ENCODE assay signal across 19 cellular contexts in the genomic region with DNA sequence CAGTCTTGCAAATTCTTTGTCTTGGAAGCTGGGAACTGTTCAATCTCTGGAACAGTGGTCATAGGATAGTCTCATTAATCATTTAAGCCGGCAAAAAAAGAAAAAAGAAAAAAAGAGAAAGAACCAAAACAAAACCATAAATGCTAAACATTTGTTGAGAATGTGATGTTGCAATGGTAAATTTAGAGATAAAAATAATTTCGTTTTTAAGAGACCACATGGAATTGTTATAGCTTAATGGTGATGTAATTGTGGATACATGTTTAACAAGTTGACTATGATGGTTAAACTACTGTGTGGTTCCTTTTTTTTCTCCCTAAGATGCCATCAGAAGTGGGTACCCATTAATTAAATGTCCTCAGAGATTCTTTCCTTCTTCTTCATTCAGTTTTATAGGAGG.
DNase-seq lines count a peak whose midpoint lies in the region; ATAC-seq and TF ChIP-seq lines count a peak whose summit lies in the region.
"Had no signal": no experiment of that assay in that cellular context is flagged by ENCODE, and none has a peak within 500 bp of the region (broad histone marks: within the 10 kb centered on the region; RNA-seq: fewer than 3 reads in every experiment).

No MANE protein-coding gene starts in this region.

- no peaks in the 10 kb centered on the region for H3K27me3 ChIP-seq in right atrium auricular region
- no peaks in the 10 kb centered on the region for H3K27me3 ChIP-seq in adipocyte (replicated peaks; ENCODE audit: control insufficient read depth, insufficient read depth, low read length)
- no peaks in the 10 kb centered on the region for H3K27me3 ChIP-seq in uterus
- H3K27me3 ChIP-seq: SJSA1 had no signal

- DNase-seq in Right ventricle myocardium superior (no peak), right atrium auricular region (ENCODE audit: low spot score) (no peak), adipocyte (ENCODE audit: low read depth) (peak; percentile 45), fibroblast of villous mesenchyme (ENCODE audit: low read depth) (peak; percentile 79), uterus (no peak), retina (no peak)
- DNase-seq in activated naive CD8-positive, alpha-beta T cell treated with anti-CD3 and anti-CD28 coated beads for 36 hours: no peak
- DNase-seq: 8988T, COR-L47, KBM-7, NCI-H1436 treated with DMSO at 0.1 percent for 48 hours, NCI-H2029 treated with DMSO at 0.1 percent for 48 hours, NCI-H510A, NCI-H82, PC-9 had no signal

- no peak overlapping the region for H3K4me3 Mint-ChIP-seq in activated naive CD8-positive, alpha-beta T cell treated with anti-CD3 and anti-CD28 coated beads for 36 hours

- peaks cover 3% of the 10 kb centered on the region for H3K9me3 Mint-ChIP-seq in activated naive CD8-positive, alpha-beta T cell treated with anti-CD3 and anti-CD28 coated beads for 36 hours

- peaks cover 23% of the 10 kb centered on the region for H3K36me3 ChIP-seq in right atrium auricular region
- peaks cover 13% of the 10 kb centered on the region for H3K36me3 ChIP-seq in adipocyte (ENCODE audit: control insufficient read depth, insufficient read depth, low read length, severe bottlenecking)
- H3K36me3 ChIP-seq in uterus: no peaks in the 10 kb centered on the region

- H3K9me3 ChIP-seq in right atrium auricular region (no peaks in the 10 kb centered on the region), adipocyte (ENCODE audit: control insufficient read depth, low read length) (no peaks in the 10 kb centered on the region), uterus (no peaks in the 10 kb centered on the region)
- H3K9me3 ChIP-seq: HAP-1, SJSA1 had no signal

- peaks cover 2% of the 10 kb centered on the region for H3K4me1 Mint-ChIP-seq in activated naive CD8-positive, alpha-beta T cell treated with anti-CD3 and anti-CD28 coated beads for 36 hours

- peaks cover 55% of the 10 kb centered on the region for H3K36me3 Mint-ChIP-seq in activated naive CD8-positive, alpha-beta T cell treated with anti-CD3 and anti-CD28 coated beads for 36 hours

- H3K27me3 Mint-ChIP-seq in activated naive CD8-positive, alpha-beta T cell treated with anti-CD3 and anti-CD28 coated beads for 36 hours: no peaks in the 10 kb centered on the region

- no peak overlapping the region for H3K27ac ChIP-seq in right atrium auricular region
- H3K27ac ChIP-seq in uterus: peak overlapping the region; percentile 26 to 39
- H3K27ac ChIP-seq: C4-2B, PC-9, SJSA1 had no signal

- no peak overlapping the region for H3K27ac Mint-ChIP-seq in activated naive CD8-positive, alpha-beta T cell treated with anti-CD3 and anti-CD28 coated beads for 36 hours

- ATAC-seq in Right ventricle myocardium superior (ENCODE audit: poor library complexity) (peak; percentile 18), GM21526 (IDR thresholded peaks at IDR 0.05; ENCODE audit: low FRiP score, unreplicated experiment) (no peak)

- H3K4me1 ChIP-seq in right atrium auricular region: peaks cover 0 to 6% of the 10 kb centered on the region in 2 donors
- H3K4me1 ChIP-seq in adipocyte (ENCODE audit: control insufficient read depth, insufficient read depth, low read length): peaks cover 18% of the 10 kb centered on the region
- peaks cover 0 to 5% of the 10 kb centered on the region in 2 donors for H3K4me1 ChIP-seq in uterus
- H3K4me1 ChIP-seq: HAP-1, SJSA1 had no signal

- peak overlapping the region; percentile 63 for H3K9ac ChIP-seq in adipocyte (ENCODE audit: low read length)

- intact Hi-C loops in Right ventricle myocardium superior (cut with DNase I): no loop called here
- intact Hi-C loops in uterus (cut with DNase I; ENCODE audit: low total_unique reads): no loop called here

- TF ChIP-seq CTCF in right atrium auricular region (IDR thresholded peaks at IDR 0.05) (no peak), fibroblast of villous mesenchyme (IDR thresholded peaks at IDR 0.05; ENCODE audit: insufficient read depth, low read depth, low read length) (no peak), uterus (IDR thresholded peaks at IDR 0.05) (no peak)

- TF ChIP-seq POLR2A in uterus (IDR thresholded peaks at IDR 0.05): no peak

- H3K4me3 ChIP-seq in right atrium auricular region: no peak overlapping the region
- peak overlapping the region; percentile 55 for H3K4me3 ChIP-seq in adipocyte (ENCODE audit: low read length)
- H3K4me3 ChIP-seq in fibroblast of villous mesenchyme (ENCODE audit: low read depth, low read length): no peak overlapping the region
- H3K4me3 ChIP-seq in uterus: no peak overlapping the region
- H3K4me3 ChIP-seq: HAP-1, PC-9, SJSA1 had no signal

Comparison
In these comparisons a context has a peak if more than half of its experiments do, and no peak if none do; other contexts are left out.
1. DNase-seq: peak in adipocyte (single experiment) and fibroblast of villous mesenchyme (single experiment); none in Right ventricle myocardium superior (single experiment), right atrium auricular region (single experiment), uterus (0 of 2), activated naive CD8-positive, alpha-beta T cell treated with anti-CD3 and anti-CD28 coated beads for 36 hours (single experiment) and retina (single experiment).
2. H3K27ac ChIP-seq: peak in uterus (2 of 2); none in right atrium auricular region (0 of 2).